In genomic region chr20:19986419-19986818, GRCh38 we compare ENCODE assay signal across 12 cellular contexts. TPM values are rescaled to one million over a fixed set of nuclear protein-coding genes. Genes with fewer than 3 reads are reported as not detected.
DNase-seq lines count a peak whose midpoint lies in the region; ATAC-seq, FAIRE-seq and TF ChIP-seq lines count a peak whose summit lies in the region.
"Had no signal": no experiment of that assay in that cellular context is flagged by ENCODE, and none has a peak within 500 bp of the region (broad histone marks: within the 10 kb centered on the region; RNA-seq: fewer than 3 reads in every experiment).

No MANE protein-coding gene starts in this region.

- H3K27ac ChIP-seq in A549, result peak overlapping the region; percentile 63 to 86

- H3K36me3 Mint-ChIP-seq in activated T-helper 17 cell treated with anti-CD3 and anti-CD28 coated beads, Interleukin-2, amount 50 U/mL, for 72 hours (ENCODE audit: low read depth), result no peaks in the 10 kb centered on the region
- H3K36me3 Mint-ChIP-seq: activated naive CD4-positive, alpha-beta T cell treated with anti-CD3 and anti-CD28 coated beads, Interleukin-2, amount 50 U/mL, for 24 hours had no signal

- no peak for TF ChIP-seq RAD21 in A549 (conservative IDR thresholded peaks at IDR 0.05 in 1 of 2, IDR thresholded peaks at IDR 0.05 in 1 of 2)

- TF ChIP-seq CTCF in A549 (IDR thresholded peaks at IDR 0.05), result no peak
- no peak for TF ChIP-seq CTCF in epithelial cell of esophagus (IDR thresholded peaks at IDR 0.05; ENCODE audit: insufficient read depth, low read depth, low read length, missing control alignments)
- TF ChIP-seq CTCF in mucosa of descending colon (IDR thresholded peaks at IDR 0.05), result no peak

- TF ChIP-seq POLR2A in A549 (IDR thresholded peaks at IDR 0.05; ENCODE audit: low read length), result no peak

- H3K4me1 Mint-ChIP-seq in activated T-helper 17 cell treated with anti-CD3 and anti-CD28 coated beads, Interleukin-2, amount 50 U/mL, for 72 hours, result no peaks in the 10 kb centered on the region
- H3K4me1 Mint-ChIP-seq: activated naive CD4-positive, alpha-beta T cell treated with anti-CD3 and anti-CD28 coated beads, Interleukin-2, amount 50 U/mL, for 24 hours had no signal

- no peaks in the 10 kb centered on the region for H3K9me3 ChIP-seq in A549
- no peaks in the 10 kb centered on the region for H3K9me3 ChIP-seq in mucosa of descending colon
- H3K9me3 ChIP-seq: pancreas had no signal

- CTCF ChIA-PET in A549 (lab: Yijun Ruan, JAX), result interaction anchor here (1.4 to 6.4 kb wide), 3 partner anchors 8 to 202 kb away, joined by 6 to 32 read pairs (median 21); no protein-coding TSS in a partner anchor

- no peaks in the 10 kb centered on the region for H3K36me3 ChIP-seq in mucosa of descending colon (ENCODE audit: low read depth)
- H3K36me3 ChIP-seq: pancreas had no signal

- TF ChIP-seq EP300 in A549 (IDR thresholded peaks at IDR 0.05), result no peak

- 17% methylated on average over 6 of the region's 6 CpGs for WGBS in A549 (ENCODE audit: missing lambda C conversion rate)

- no peak overlapping the region for H3K4me3 Mint-ChIP-seq in activated T-helper 17 cell treated with anti-CD3 and anti-CD28 coated beads, Interleukin-2, amount 50 U/mL, for 72 hours
- H3K4me3 Mint-ChIP-seq: activated naive CD4-positive, alpha-beta T cell treated with anti-CD3 and anti-CD28 coated beads, Interleukin-2, amount 50 U/mL, for 24 hours had no signal

- no peaks in the 10 kb centered on the region for H3K9me3 Mint-ChIP-seq in activated T-helper 17 cell treated with anti-CD3 and anti-CD28 coated beads, Interleukin-2, amount 50 U/mL, for 72 hours
- H3K9me3 Mint-ChIP-seq: activated naive CD4-positive, alpha-beta T cell treated with anti-CD3 and anti-CD28 coated beads, Interleukin-2, amount 50 U/mL, for 24 hours had no signal

- ATAC-seq in A549 (peak in 1 of 2 experiments; percentile 54; a peak in 2 of 6 replicates), mucosa of descending colon (peak; percentile 28), GM21723 (IDR thresholded peaks at IDR 0.05; ENCODE audit: unreplicated experiment) (no peak), GM18873 (IDR thresholded peaks at IDR 0.05; ENCODE audit: low FRiP score, unreplicated experiment) (no peak)
- no peak for ATAC-seq in activated T-helper 17 cell treated with anti-CD3 and anti-CD28 coated beads, Interleukin-2, amount 50 U/mL, for 72 hours (replicated peaks)

- intact Hi-C loops in mucosa of descending colon (cut with DNase I, micrococcal nuclease), result no loop called here

- POLR2A ChIA-PET in A549 (lab: Yijun Ruan, JAX), result interaction anchor here (0.8 to 2.5 kb wide), 2 partner anchors 10 to 11 kb away, joined by 4 to 9 read pairs; no protein-coding TSS in a partner anchor

- H3K27ac Mint-ChIP-seq in activated T-helper 17 cell treated with anti-CD3 and anti-CD28 coated beads, Interleukin-2, amount 50 U/mL, for 72 hours, result no peak overlapping the region
- H3K27ac Mint-ChIP-seq: activated naive CD4-positive, alpha-beta T cell treated with anti-CD3 and anti-CD28 coated beads, Interleukin-2, amount 50 U/mL, for 24 hours had no signal

- H3K4me2 ChIP-seq in A549, result peak overlapping the region; percentile 61

- no peak overlapping the region for H3K4me3 ChIP-seq in A549
- no peak overlapping the region for H3K4me3 ChIP-seq in epithelial cell of esophagus (ENCODE audit: low read length)
- H3K4me3 ChIP-seq in mucosa of descending colon, result no peak overlapping the region
- H3K4me3 ChIP-seq: pancreas had no signal

- peak; percentile 45 to 57 for DNase-seq in A549 (ENCODE audit: low read depth in 1 of 2, low spot score in 1 of 2)
- DNase-seq in NCI-H226, result peak; percentile 80
- peak; percentile 56 for DNase-seq in epithelial cell of esophagus (ENCODE audit: low read depth)
- no peak for DNase-seq in mucosa of descending colon
- no peak for DNase-seq in HuH-7.5 (ENCODE audit: low spot score)
- DNase-seq: activated CD4-positive, alpha-beta T cell treated with anti-CD3 and anti-CD28 coated beads, Interleukin-2, amount 50 U/mL, for 1 hour; NCI-H510A; pancreas had no signal

- H3K4me1 ChIP-seq in A549 (peaks cover 58% of the 10 kb centered on the region), mucosa of descending colon (ENCODE audit: low read depth) (peaks cover 5% of the 10 kb centered on the region)

- no peak for FAIRE-seq in A549 (lab: Jason Lieb, UNC)
- FAIRE-seq: pancreas had no signal

- peaks cover 4% of the 10 kb centered on the region for H3K27me3 Mint-ChIP-seq in activated T-helper 17 cell treated with anti-CD3 and anti-CD28 coated beads, Interleukin-2, amount 50 U/mL, for 72 hours

TF ChIP-seq in A549, 52 proteins besides CTCF, POLR2A, EP300 and RAD21:
- 0 out of 2 replicates have a peak, but pooled peaks have one; percentile 48 for TF ChIP-seq HOXB13 (CRISPR knock-in tag; IDR thresholded peaks at IDR 0.05; ENCODE audit: low read depth)
- TF ChIP-seq CEBPB (IDR thresholded peaks at IDR 0.05), result peak in 1 of 2 experiments; percentile 68; a peak in 2 of 4 replicates
- no peak for TF ChIP-seq ATOH8 (CRISPR knock-in tag; IDR thresholded peaks at IDR 0.05; ENCODE audit: low read depth)

RNA-seq across cellular contexts. Expression of gene NAA20, which starts 30.7 kb away (rescaled TPM):
- polyA plus RNA-seq in A549 (2011; rRNA removed) (154 and 219 TPM in 2 replicates), A549 (2017; fragmentation: RNase III; extraction: RNeasy Plus Mini Kit Qiagen cat#74134 plus additional on column Dnase treatment) (174 to 202 TPM (median 175 TPM) in 3 replicates)
- 110 and 115 TPM in 2 replicates for polyA plus RNA-seq in A549 (2012; cell fraction: cytosol; rRNA removed)
- polyA plus RNA-seq in A549 (2012; cell fraction: nucleus; rRNA removed), result 44.7 and 53.1 TPM in 2 replicates
- 38.3 and 41.6 TPM in 2 replicates for polyA minus RNA-seq in A549 (2011; rRNA and poly(A)+ RNA removed)
- 10 to 100 TPM; 38.7 to 46.6 (median 42.3) TPM for total RNA-seq in mucosa of descending colon
- total RNA-seq in activated T-helper 17 cell treated with anti-CD3 and anti-CD28 coated beads, Interleukin-2, amount 50 U/mL, for 72 hours, result 10 to 100 TPM; 39.9 to 81.4 TPM

Comparison
In these comparisons a context has a peak if more than half of its experiments do, and no peak if none do; other contexts are left out.
1. DNase-seq: peak in A549 (2 of 2), NCI-H226 (single experiment) and epithelial cell of esophagus (single experiment); none in mucosa of descending colon (0 of 3) and HuH-7.5 (single experiment).